In genomic region chr7:132084776-132085388, GRCh38 we compare ENCODE assay signal across 23 cellular contexts.
DNase-seq lines count a peak whose midpoint lies in the region; ATAC-seq, FAIRE-seq and TF ChIP-seq lines count a peak whose summit lies in the region.
"Had no signal": no experiment of that assay in that cellular context is flagged by ENCODE, and none has a peak within 500 bp of the region (broad histone marks: within the 10 kb centered on the region; RNA-seq: fewer than 3 reads in every experiment).

No MANE protein-coding gene starts in this region.

- intact Hi-C loops in Right ventricle myocardium inferior (cut with DNase I): no loop called here

- no peak overlapping the region for H4K5ac ChIP-seq in H1 (ENCODE audit: insufficient read length, low read depth, low read length)

- H3K27ac ChIP-seq in H1 (ENCODE audit: low read depth, low read length): no peak overlapping the region
- H3K27ac ChIP-seq: neutrophil, Peyer's patch, thoracic aorta had no signal

- DNase-seq in H7 (peak; percentile 57), NCI-H226 (peak; percentile 73), H1 (ENCODE audit: low read depth in 1 of 2, low spot score in 2 of 2) (no peak), myocyte (ENCODE audit: low read depth) (peak; percentile 16), Right ventricle myocardium inferior (ENCODE audit: missing footprints) (no peak)
- DNase-seq: activated CD4-positive, CD25-positive, alpha-beta regulatory T cell; activated effector memory CD4-positive, alpha-beta T cell treated with Interleukin-2 at 50 U/mL for 16 hours; amygdala; C1 segment of cervical spinal cord; DMS79; HFFc6; Kasumi-1; NCI-H1930; NCI-H526; Peyer's patch; stimulated activated CD4-positive, alpha-beta T cell treated with anti-CD3 and anti-CD28 coated beads, Interleukin-2, amount 100 ng/mL, for 48 hours; stimulated activated CD8-positive, alpha-beta memory T cell treated with anti-CD3 and anti-CD28 coated beads, Interleukin-4, amount 100 ng/mL, for 48 hours; T-helper 1 cell had no signal

- no peak for TF ChIP-seq CTCF in H1 (IDR thresholded peaks at IDR 0.05; ENCODE audit: control extremely low read depth in 1 of 3, insufficient read depth in 1 of 3, low read depth in 1 of 3, low read length in 3 of 3)

- H2BK12ac ChIP-seq in H1 (ENCODE audit: low read depth, low read length): no peak overlapping the region

- H3K27me3 ChIP-seq in H7 (ENCODE audit: control insufficient read depth, insufficient read depth, low read length): no peaks in the 10 kb centered on the region
- H3K27me3 ChIP-seq in H1 (replicated peaks in 1 of 4; ENCODE audit: control insufficient read depth in 3 of 4, extremely low read depth in 1 of 4, insufficient read depth in 3 of 4, low read length in 3 of 4): no peaks in the 10 kb centered on the region
- H3K27me3 ChIP-seq: neutrophil, Peyer's patch had no signal

- H3K23me2 ChIP-seq in H1 (ENCODE audit: low read depth, low read length): no peaks in the 10 kb centered on the region

- no peak overlapping the region for H2AFZ ChIP-seq in H1 (ENCODE audit: low read length)

- POLR2A ChIA-PET in H1 (lab: Charles Lee; ENCODE audit: partially characterized antibody): no interaction called here

- WGBS in H1 (ENCODE audit: extremely low coverage in 1 of 2, insufficient coverage in 1 of 2, insufficient read length in 1 of 2, insufficient replicate concordance in 2 of 2, low coverage in 1 of 2, low lambda C conversion rate in 2 of 2, missing lambda C conversion rate in 1 of 2), 2 experiments: 87% methylated on average over 8 of the region's 8 CpGs; no CpG with 5 or more reads in 1 of the 2 experiments

- H2BK15ac ChIP-seq in H1 (ENCODE audit: low read length): no peak overlapping the region

- H3K23ac ChIP-seq in H1 (ENCODE audit: insufficient read length): no peak overlapping the region

- no peaks in the 10 kb centered on the region for H3K9me3 ChIP-seq in H1 (ENCODE audit: insufficient read depth in 2 of 2, low read depth in 1 of 2, low read length in 1 of 2)
- H3K9me3 ChIP-seq: neutrophil, thoracic aorta had no signal

- H3K4me1 ChIP-seq in H1 (replicated peaks in 1 of 4; ENCODE audit: control insufficient read depth in 3 of 4, insufficient read depth in 4 of 4, low read length in 3 of 4): no peaks in the 10 kb centered on the region; a peak in 1 of 7 replicates
- H3K4me1 ChIP-seq: Peyer's patch had no signal

- TF ChIP-seq EP300 in H1 (IDR thresholded peaks at IDR 0.05; ENCODE audit: borderline replicate concordance in 1 of 2, low read depth in 2 of 2, low read length in 2 of 2): no peak

- no peak overlapping the region for H3K9ac ChIP-seq in H1 (replicated peaks in 1 of 4; ENCODE audit: extremely low read depth in 1 of 4, low read depth in 3 of 4, low read length in 3 of 4)

- H3K4ac ChIP-seq in H1 (replicated peaks; ENCODE audit: insufficient read length, low read depth, low read length): no peak overlapping the region

- no peak overlapping the region for H3K18ac ChIP-seq in H1 (ENCODE audit: extremely low read depth, low read length)

- H4K20me1 ChIP-seq in H1 (replicated peaks in 1 of 2; ENCODE audit: control insufficient read depth in 1 of 2, insufficient read depth in 2 of 2, low read length in 2 of 2): no peaks in the 10 kb centered on the region

- no peak overlapping the region for H2BK20ac ChIP-seq in H1 (ENCODE audit: low read length)

- H3K4me3 ChIP-seq in H7 (ENCODE audit: insufficient read depth, low read depth, low read length): no peak overlapping the region
- no peak overlapping the region for H3K4me3 ChIP-seq in H1 (ENCODE audit: extremely low read depth in 1 of 4, insufficient read depth in 2 of 4, low read depth in 3 of 4, low read length in 4 of 4)
- H3K4me3 ChIP-seq: Peyer's patch, thoracic aorta had no signal

- H2BK5ac ChIP-seq in H1 (ENCODE audit: low read depth, low read length): no peak overlapping the region

- H3K36me3 ChIP-seq in H7 (replicated peaks; ENCODE audit: control insufficient read depth, insufficient read depth, low read length) (no peaks in the 10 kb centered on the region), H1 (ENCODE audit: control insufficient read depth in 2 of 4, insufficient read depth in 4 of 4, low read length in 3 of 4) (no peaks in the 10 kb centered on the region)
- H3K36me3 ChIP-seq: neutrophil, Peyer's patch, thoracic aorta had no signal

- H3K14ac ChIP-seq in H1 (ENCODE audit: insufficient read length): no peak overlapping the region

- CTCF ChIA-PET in H1 (lab: Charles Lee; ENCODE audit: partially characterized antibody): no interaction called here

- TF ChIP-seq RAD21 in H1 (IDR thresholded peaks at IDR 0.05 in 1 of 2, conservative IDR thresholded peaks at IDR 0.05 in 1 of 2; ENCODE audit: low read depth in 2 of 2, low read length in 2 of 2): no peak

- no peak for TF ChIP-seq POLR2A in H1 (IDR thresholded peaks at IDR 0.05; ENCODE audit: control extremely low read depth in 1 of 2, low read depth in 2 of 2, low read length in 2 of 2)

- H3K79me2 ChIP-seq in H1 (ENCODE audit: control insufficient read depth in 1 of 2, insufficient read depth in 2 of 2, low read length in 2 of 2): no peaks in the 10 kb centered on the region

- peak; percentile 19 for FAIRE-seq in H1 (lab: Jason Lieb, UNC)
- FAIRE-seq: endothelial cell of umbilical vein had no signal

- H4K8ac ChIP-seq in H1 (ENCODE audit: extremely low read depth, insufficient read depth, low read length): no peak overlapping the region

- H2BK120ac ChIP-seq in H1 (replicated peaks; ENCODE audit: low read depth, low read length): no peak overlapping the region

- no peak overlapping the region for H3K4me2 ChIP-seq in H1 (ENCODE audit: insufficient read depth in 1 of 2, low read depth in 2 of 2, low read length in 2 of 2)

- H2AK5ac ChIP-seq in H1 (ENCODE audit: low read depth, low read length): no peak overlapping the region

- ATAC-seq in activated CD4-positive, CD25-positive, alpha-beta regulatory T cell treated with anti-CD3 and anti-CD28 coated beads, Interleukin-2, amount 50 U/mL, for 24 hours: no peak
- no peak for ATAC-seq in Right ventricle myocardium inferior
- ATAC-seq in GM18861 (IDR thresholded peaks at IDR 0.05; ENCODE audit: unreplicated experiment): no peak

- H4K91ac ChIP-seq in H1 (replicated peaks; ENCODE audit: insufficient read length, low read length): no peak overlapping the region

- H3K56ac ChIP-seq in H1 (replicated peaks; ENCODE audit: insufficient read length, low read depth, low read length): no peak overlapping the region

- no peaks in the 10 kb centered on the region for H3K79me1 ChIP-seq in H1 (ENCODE audit: low read depth, low read length)

TF ChIP-seq in H1, 55 proteins besides CTCF, POLR2A, EP300 and RAD21:
- TF ChIP-seq BRCA1 (IDR thresholded peaks at IDR 0.05; ENCODE audit: low read depth, low read length) (no peak), TAF7 (optimal IDR thresholded peaks at IDR 0.05; ENCODE audit: borderline replicate concordance, low read depth, low read length) (no peak), GABPA (IDR thresholded peaks at IDR 0.05; ENCODE audit: borderline replicate concordance, insufficient read depth, low read length) (no peak), SP2 (IDR thresholded peaks at IDR 0.05; ENCODE audit: low read length) (no peak), CEBPB (IDR thresholded peaks at IDR 0.05; ENCODE audit: low read depth, low read length) (0 out of 2 replicates have a peak, but pooled peaks have one; percentile 19), SUZ12 (IDR thresholded peaks at IDR 0.05; ENCODE audit: low read length) (no peak), SP1 (IDR thresholded peaks at IDR 0.05; ENCODE audit: low read depth, low read length) (peak; percentile 78; the same call in 1 of the 2 replicates)

Comparison
In these comparisons a context has a peak if more than half of its experiments do, and no peak if none do; other contexts are left out.
1. DNase-seq: peak in H7 (single experiment), NCI-H226 (single experiment) and myocyte (single experiment); none in H1 (0 of 2) and Right ventricle myocardium inferior (single experiment).